ENCODE assay signal across 14 cellular contexts in the genomic region with DNA sequence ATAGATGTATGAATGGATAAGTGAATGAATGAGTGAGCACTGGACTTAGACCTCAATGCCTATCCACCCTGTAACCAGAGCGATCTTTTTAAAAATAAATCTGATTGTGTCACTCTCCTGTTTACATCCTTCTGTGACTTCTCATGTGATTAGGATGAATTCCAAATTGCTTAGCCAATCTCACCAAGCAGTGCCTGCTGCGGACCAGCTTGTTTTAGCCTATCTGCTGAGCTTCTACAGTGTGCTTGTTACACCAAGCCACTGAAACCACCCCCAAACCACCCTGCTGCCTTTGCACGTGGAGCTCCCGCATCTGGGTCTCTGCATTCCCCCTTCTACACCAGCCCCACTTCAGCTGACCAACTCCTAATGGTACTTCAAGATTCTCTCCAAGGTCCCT.
DNase-seq lines count a peak whose midpoint lies in the region; ATAC-seq, FAIRE-seq and TF ChIP-seq lines count a peak whose summit lies in the region.
"Had no signal": no experiment of that assay in that cellular context is flagged by ENCODE, and none has a peak within 500 bp of the region (broad histone marks: within the 10 kb centered on the region; RNA-seq: fewer than 3 reads in every experiment).

No MANE protein-coding gene starts in this region.

- no peak overlapping the region for H3K14ac ChIP-seq in neuronal stem cell (ENCODE audit: low read length)

- H2AFZ ChIP-seq in neuronal stem cell (ENCODE audit: low read length): no peak overlapping the region

- TF ChIP-seq CTCF in bronchial epithelial cell (IDR thresholded peaks at IDR 0.05; ENCODE audit: insufficient read depth, low read length, severe bottlenecking): no peak
- no peak for TF ChIP-seq CTCF in upper lobe of right lung (IDR thresholded peaks at IDR 0.05)

- no peak for ATAC-seq in upper lobe of right lung
- ATAC-seq: CD8-positive, alpha-beta T cell; GM12878 had no signal

- no peak overlapping the region for H2BK12ac ChIP-seq in neuronal stem cell (ENCODE audit: low read length)

- no peak overlapping the region for H2BK120ac ChIP-seq in neuronal stem cell (ENCODE audit: low read depth, low read length)

- no peak overlapping the region for H3K9ac ChIP-seq in BLaER1 treated with 17β-estradiol and CSF1 and Interleukin-3, amounts not matched to agents 10 nM and 100 nM
- H3K9ac ChIP-seq in neuronal stem cell (ENCODE audit: low read depth, low read length, poor library complexity): no peak overlapping the region
- H3K9ac ChIP-seq: BLaER1 had no signal

- H2BK5ac ChIP-seq in neuronal stem cell (ENCODE audit: low read length): no peak overlapping the region

- peak overlapping the region; percentile 38 for H3K18ac ChIP-seq in neuronal stem cell (ENCODE audit: low read length)

- H3K4ac ChIP-seq in neuronal stem cell (ENCODE audit: low read length): no peak overlapping the region

- no peak overlapping the region for H4K91ac ChIP-seq in neuronal stem cell (ENCODE audit: low read depth, low read length, poor library complexity)

- no peak overlapping the region for H3K4me3 ChIP-seq in BLaER1 treated with 17β-estradiol and CSF1 and Interleukin-3, amounts not matched to agents 10 nM and 100 nM
- H3K4me3 ChIP-seq in bronchial epithelial cell (ENCODE audit: low read depth, low read length): no peak overlapping the region
- no peak overlapping the region for H3K4me3 ChIP-seq in neuronal stem cell (ENCODE audit: low read length in 2 of 2)
- H3K4me3 ChIP-seq in upper lobe of right lung: no peak overlapping the region
- H3K4me3 ChIP-seq: BLaER1, GM12878 had no signal

- FAIRE-seq in bronchial epithelial cell (lab: Jason Lieb, UNC): peak; percentile 60
- FAIRE-seq: GM12878, H54 had no signal

- peaks cover 0 to 13% (median 5%) of the 10 kb centered on the region in 10 experiments; a peak in 9 of 20 replicates for H3K4me1 ChIP-seq in BLaER1 treated with 17β-estradiol and CSF1 and Interleukin-3, amounts not matched to agents 10 nM and 100 nM
- H3K4me1 ChIP-seq in neuronal stem cell (ENCODE audit: control insufficient read depth in 2 of 2, insufficient read depth in 1 of 2, low read depth in 1 of 2, low read length in 2 of 2) (peaks cover 0 to 7% of the 10 kb centered on the region in 2 donors), upper lobe of right lung (no peaks in the 10 kb centered on the region)

- in situ Hi-C loops in ACHN (cut with HindIII; ENCODE audit: low pct_ligation_motif_present, low pct_unique_long_range_greater_than_20kb, low sequenced_read_pairs): no loop called here

- H3K9me3 ChIP-seq in BLaER1 treated with 17β-estradiol and CSF1 and Interleukin-3, amounts not matched to agents 10 nM and 100 nM (replicated peaks in 1 of 11): 0 out of 22 replicates have a peak, but pooled peaks cover 0 to 4% (median 0%) of the 10 kb centered on the region in 11 experiments
- no peaks in the 10 kb centered on the region for H3K9me3 ChIP-seq in neuronal stem cell (replicated peaks in 1 of 2; ENCODE audit: control insufficient read depth in 2 of 2, insufficient read depth in 1 of 2, low read depth in 1 of 2, low read length in 2 of 2)
- H3K9me3 ChIP-seq in upper lobe of right lung: no peaks in the 10 kb centered on the region
- H3K9me3 ChIP-seq: BLaER1 had no signal

- no peaks in the 10 kb centered on the region for H4K20me1 ChIP-seq in BLaER1 treated with 17β-estradiol and CSF1 and Interleukin-3, amounts not matched to agents 10 nM and 100 nM
- H4K20me1 ChIP-seq: BLaER1 had no signal

- H3K27me3 ChIP-seq in BLaER1 treated with 17β-estradiol and CSF1 and Interleukin-3, amounts not matched to agents 10 nM and 100 nM: no peaks in the 10 kb centered on the region
- H3K27me3 ChIP-seq in bronchial epithelial cell (ENCODE audit: control insufficient read depth, insufficient read depth, low read length) (no peaks in the 10 kb centered on the region), neuronal stem cell (ENCODE audit: control insufficient read depth in 3 of 3, insufficient read depth in 3 of 3, low read depth in 1 of 3, low read length in 3 of 3) (peaks cover 0 to 2% (median 0%) of the 10 kb centered on the region in 3 experiments), upper lobe of right lung (peaks cover 3% of the 10 kb centered on the region)
- H3K27me3 ChIP-seq: BLaER1 had no signal

- H2BK15ac ChIP-seq in neuronal stem cell (ENCODE audit: low read length): no peak overlapping the region

- no peak overlapping the region for H2AK5ac ChIP-seq in neuronal stem cell (ENCODE audit: low read depth, low read length)

- WGBS in neuronal stem cell (ENCODE audit: extremely low coverage in 2 of 2, insufficient read length in 2 of 2, insufficient replicate concordance in 1 of 2), 2 donors: no CpG with 5 or more reads among the region's 4 CpGs

- intact Hi-C loops in upper lobe of right lung (cut with DNase I): no loop called here

- no peak overlapping the region for H4K8ac ChIP-seq in neuronal stem cell (ENCODE audit: low read depth, low read length)

- no peaks in the 10 kb centered on the region for H3K36me3 ChIP-seq in BLaER1 treated with 17β-estradiol and CSF1 and Interleukin-3, amounts not matched to agents 10 nM and 100 nM
- H3K36me3 ChIP-seq in bronchial epithelial cell (ENCODE audit: control insufficient read depth, insufficient read depth, low read length): no peaks in the 10 kb centered on the region
- H3K36me3 ChIP-seq in neuronal stem cell (replicated peaks in 1 of 2; ENCODE audit: control insufficient read depth in 2 of 2, insufficient read depth in 2 of 2, low read length in 2 of 2): no peaks in the 10 kb centered on the region
- no peaks in the 10 kb centered on the region for H3K36me3 ChIP-seq in upper lobe of right lung
- H3K36me3 ChIP-seq: BLaER1 had no signal

- H3K27ac ChIP-seq in BLaER1 treated with 17β-estradiol and CSF1 and Interleukin-3, amounts not matched to agents 10 nM and 100 nM: no peak overlapping the region
- H3K27ac ChIP-seq in neuronal stem cell (replicated peaks; ENCODE audit: low read length): no peak overlapping the region
- no peak overlapping the region for H3K27ac ChIP-seq in upper lobe of right lung
- H3K27ac ChIP-seq: BLaER1 had no signal

- no peak overlapping the region for H3K23ac ChIP-seq in neuronal stem cell (ENCODE audit: low read depth, low read length, poor library complexity)

- H3K79me1 ChIP-seq in neuronal stem cell (ENCODE audit: low read depth, low read length): no peaks in the 10 kb centered on the region

- DNase-seq in bronchial epithelial cell (ENCODE audit: low read depth): no peak
- no peak for DNase-seq in neuronal stem cell (ENCODE audit: low spot score)
- DNase-seq in HT-29 (ENCODE audit: low spot score): no peak
- DNase-seq in ACHN: no peak
- DNase-seq in upper lobe of right lung: no peak
- DNase-seq: Calu3; CD8-positive, alpha-beta T cell; DND-41; EL; HCEC 1CT had no signal

- H3K4me2 ChIP-seq in BLaER1 treated with 17β-estradiol and CSF1 and Interleukin-3, amounts not matched to agents 10 nM and 100 nM: peak overlapping the region in 6 of 11 experiments; percentile 2 to 47 (median 16); a peak in 5 of 22 replicates
- H3K4me2 ChIP-seq in neuronal stem cell (ENCODE audit: insufficient read depth, low read length, poor library complexity, severe bottlenecking): no peak overlapping the region
- H3K4me2 ChIP-seq: BLaER1 had no signal
